Comparison of ENCODE assay signal across 14 cellular contexts in the genomic region with DNA sequence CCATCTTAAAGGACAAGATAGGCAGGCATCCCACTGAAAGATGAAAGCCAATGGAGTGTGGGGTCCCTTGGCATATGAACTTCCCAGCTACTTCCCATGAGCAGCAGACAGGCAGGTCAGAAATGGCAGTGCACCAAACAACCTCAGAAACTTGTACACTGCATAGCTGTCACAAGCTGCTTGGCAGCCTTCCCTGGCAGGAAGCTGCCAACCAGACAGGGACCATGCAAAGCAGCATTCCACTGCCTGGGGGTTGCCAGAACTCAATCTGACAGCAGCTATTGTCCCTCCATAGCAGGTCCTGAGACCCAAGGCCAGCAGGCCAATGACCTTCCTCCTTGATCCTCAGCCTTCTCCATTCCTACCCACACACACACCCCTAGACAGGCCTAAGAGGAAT.
DNase-seq lines count a peak whose midpoint lies in the region; ATAC-seq and TF ChIP-seq lines count a peak whose summit lies in the region.
"Had no signal": no experiment of that assay in that cellular context is flagged by ENCODE, and none has a peak within 500 bp of the region (broad histone marks: within the 10 kb centered on the region; RNA-seq: fewer than 3 reads in every experiment).

No MANE protein-coding gene starts in this region.

- no peaks in the 10 kb centered on the region for H3K36me3 ChIP-seq in adipocyte (ENCODE audit: control insufficient read depth, insufficient read depth, low read length, severe bottlenecking)

- H3K9ac ChIP-seq in adipocyte (ENCODE audit: low read length) = no peak overlapping the region
- H3K9ac ChIP-seq: KMS-11 had no signal

- TF ChIP-seq POLR2A in erythroblast (IDR thresholded peaks at IDR 0.05; ENCODE audit: low read length) = no peak

- peaks cover 33% of the 10 kb centered on the region for H3K4me1 ChIP-seq in adipocyte (ENCODE audit: control insufficient read depth, insufficient read depth, low read length)

- H3K27me3 ChIP-seq in adipocyte (replicated peaks; ENCODE audit: control insufficient read depth, insufficient read depth, low read length) = no peaks in the 10 kb centered on the region

- H3K9me3 ChIP-seq in adipocyte (ENCODE audit: control insufficient read depth, low read length) = no peaks in the 10 kb centered on the region

- intact Hi-C loops in cardiac septum (cut with DNase I) (loop anchor here (5.0 kb wide), 2 partner anchors 136 to 186 kb away; no protein-coding TSS in a partner anchor), sciatic nerve (cut with DNase I) (no loop called here)

- no peak overlapping the region for H3K4me3 ChIP-seq in adipocyte (ENCODE audit: low read length)

- ATAC-seq in sciatic nerve (peak; percentile 50), GM18907 (IDR thresholded peaks at IDR 0.05; ENCODE audit: unreplicated experiment) (no peak)

- DNase-seq in HT1080 (ENCODE audit: low read depth) (peak; percentile 29), adipocyte (ENCODE audit: low read depth) (peak; percentile 28), cardiac septum (ENCODE audit: low spot score) (peak; percentile 90), sciatic nerve (ENCODE audit: low spot score) (no peak), 8988T (no peak), erythroblast (lab: John Stamatoyannopoulos, UW) (no peak)
- DNase-seq in activated CD4-positive, CD25-positive, alpha-beta regulatory T cell (lab: John Stamatoyannopoulos, UW) = no peak
- DNase-seq: activated CD4-positive, alpha-beta T cell treated with anti-CD3 and anti-CD28 coated beads, Interleukin-2, amount 50 U/mL, for 4 hours; amniotic stem cell; CD4-positive, CD25-positive, alpha-beta regulatory T cell; NCI-H187 treated with DMSO at 0.1 percent for 48 hours; stimulated activated CD4-positive, alpha-beta T cell treated with anti-CD3 and anti-CD28 coated beads, Interleukin-4, amount 100 ng/mL, for 1 hour had no signal

Comparison
In these comparisons a context has a peak if more than half of its experiments do, and no peak if none do; other contexts are left out.
1. DNase-seq: peak in HT1080 (single experiment), adipocyte (single experiment) and cardiac septum (single experiment); none in sciatic nerve (single experiment), activated CD4-positive, CD25-positive, alpha-beta regulatory T cell (0 of 4), 8988T (single experiment) and erythroblast (0 of 2).